Comparison of ENCODE assay signal across 9 cellular contexts in the genomic region with DNA sequence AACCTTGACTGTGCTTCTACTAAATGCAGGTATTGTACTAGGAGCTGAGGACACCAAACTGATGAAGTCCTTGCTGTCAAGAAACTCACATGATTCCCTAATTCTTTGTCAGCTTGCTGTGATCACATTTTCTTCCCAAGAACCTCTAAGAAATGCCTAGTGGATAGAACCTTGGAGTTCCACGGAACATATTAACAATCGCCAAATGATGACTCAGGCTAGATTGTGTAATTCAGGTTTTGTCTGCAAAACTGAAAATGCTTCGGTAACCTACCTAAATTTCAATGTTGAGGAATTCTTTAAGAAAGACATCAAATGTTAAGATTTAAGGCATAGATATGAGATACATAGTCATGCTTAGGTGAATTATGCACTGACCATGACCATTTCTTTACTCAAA. TPM values are rescaled to one million over a fixed set of nuclear protein-coding genes. Genes with fewer than 3 reads are reported as not detected.
A peak's percentile ranks its signal among the peaks of the same experiment; 100 is the strongest.
DNase-seq lines count a peak whose midpoint lies in the region; ATAC-seq and TF ChIP-seq lines count a peak whose summit lies in the region.
"Had no signal": no experiment of that assay in that cellular context is flagged by ENCODE, and none has a peak within 500 bp of the region (broad histone marks: within the 10 kb centered on the region; RNA-seq: fewer than 3 reads in every experiment).

No MANE protein-coding gene starts in this region.

- POLR2A ChIA-PET in CD8-positive, alpha-beta T cell (lab: Charles Lee) = interaction anchor here (3.9 kb wide), 1 partner anchor 9 kb away, joined by 46 read pairs; no protein-coding TSS in a partner anchor

- no peak for DNase-seq in CD4-positive, CD25-positive, alpha-beta regulatory T cell
- no peak for DNase-seq in MG63
- DNase-seq in cardiac fibroblast (ENCODE audit: low read depth in 2 of 2) = peak; percentile 73 to 91
- no peak for DNase-seq in osteoblast (ENCODE audit: insufficient read length, low spot score, missing footprints)
- DNase-seq in CD8-positive, alpha-beta T cell = no peak
- no peak for DNase-seq in HK-2 (ENCODE audit: unreplicated experiment)
- DNase-seq in left colon = no peak
- DNase-seq: activated CD4-positive, CD25-positive, alpha-beta regulatory T cell had no signal

- no peak overlapping the region for H3K27ac ChIP-seq in CD4-positive, CD25-positive, alpha-beta regulatory T cell (ENCODE audit: insufficient read depth, low read length, poor library complexity, severe bottlenecking)
- peak overlapping the region; percentile 89 for H3K27ac ChIP-seq in osteoblast (ENCODE audit: low read depth, low read length)
- no peak overlapping the region for H3K27ac ChIP-seq in CD8-positive, alpha-beta T cell (ENCODE audit: low read depth, low read length)

- H3K9me3 Mint-ChIP-seq in CD4-positive, CD25-positive, alpha-beta regulatory T cell = no peaks in the 10 kb centered on the region
- no peaks in the 10 kb centered on the region for H3K9me3 Mint-ChIP-seq in CD8-positive, alpha-beta T cell

- no peak overlapping the region for H2AFZ ChIP-seq in osteoblast (ENCODE audit: low read length)

- peak overlapping the region; percentile 83 for H3K4me2 ChIP-seq in osteoblast (ENCODE audit: insufficient read depth, low read length)

- H3K4me3 Mint-ChIP-seq in CD4-positive, CD25-positive, alpha-beta regulatory T cell = peak overlapping the region; percentile 5 to 100 (median 100)
- no peak overlapping the region for H3K4me3 Mint-ChIP-seq in CD8-positive, alpha-beta T cell

- intact Hi-C loops in CD8-positive, alpha-beta T cell (cut with DNase I, micrococcal nuclease) = loop anchor here (5.0 to 10.0 kb wide), 5 partner anchors 251 to 1349 kb away; a partner anchor contains a TSS
- intact Hi-C loops in left colon (cut with DNase I, micrococcal nuclease) = no loop called here

- H3K36me3 ChIP-seq in CD4-positive, CD25-positive, alpha-beta regulatory T cell (ENCODE audit: control insufficient read depth, insufficient read depth, low read length) = peaks cover 4% of the 10 kb centered on the region
- H3K36me3 ChIP-seq in MG63 (peaks cover 28% of the 10 kb centered on the region), osteoblast (ENCODE audit: insufficient read depth, low read length) (peaks cover 14% of the 10 kb centered on the region)
- no peaks in the 10 kb centered on the region for H3K36me3 ChIP-seq in CD8-positive, alpha-beta T cell (ENCODE audit: insufficient read depth, low read length)

- peak overlapping the region in 1 of 3 donors; percentile 94 for H3K27ac Mint-ChIP-seq in CD4-positive, CD25-positive, alpha-beta regulatory T cell
- H3K27ac Mint-ChIP-seq in CD8-positive, alpha-beta T cell = no peak overlapping the region

- H3K4me3 ChIP-seq in CD4-positive, CD25-positive, alpha-beta regulatory T cell (ENCODE audit: low read depth, low read length) = no peak overlapping the region
- H3K4me3 ChIP-seq in MG63 (peak overlapping the region; percentile 92; the same call in 1 of the 2 replicates), cardiac fibroblast (replicated peaks in 1 of 2; ENCODE audit: low read depth in 2 of 2, low read length in 2 of 2) (peak overlapping the region in 1 of 2 donors; percentile 9), osteoblast (ENCODE audit: insufficient read depth, low read length) (peak overlapping the region; percentile 47)
- H3K4me3 ChIP-seq in CD8-positive, alpha-beta T cell (ENCODE audit: low read depth, low read length) = no peak overlapping the region

- CTCF ChIA-PET in CD8-positive, alpha-beta T cell (lab: Charles Lee) = interaction anchor here (3.3 kb wide), 1 partner anchor 77 kb away, joined by 14 read pairs; no protein-coding TSS in a partner anchor

- peaks cover 1% of the 10 kb centered on the region for H3K36me3 Mint-ChIP-seq in CD4-positive, CD25-positive, alpha-beta regulatory T cell
- H3K36me3 Mint-ChIP-seq in CD8-positive, alpha-beta T cell = peaks cover 10% of the 10 kb centered on the region

- peaks cover 7% of the 10 kb centered on the region for H4K20me1 ChIP-seq in osteoblast (ENCODE audit: insufficient read depth, low read length)

- no peaks in the 10 kb centered on the region for H3K27me3 ChIP-seq in CD4-positive, CD25-positive, alpha-beta regulatory T cell (ENCODE audit: control insufficient read depth, insufficient read depth, low read length)
- H3K27me3 ChIP-seq in MG63 (no peaks in the 10 kb centered on the region), osteoblast (ENCODE audit: insufficient read depth, low read length) (no peaks in the 10 kb centered on the region)
- no peaks in the 10 kb centered on the region for H3K27me3 ChIP-seq in CD8-positive, alpha-beta T cell (ENCODE audit: insufficient read depth, low read length)

- no peaks in the 10 kb centered on the region for H3K9me3 ChIP-seq in CD4-positive, CD25-positive, alpha-beta regulatory T cell (ENCODE audit: control insufficient read depth in 2 of 2, low read length in 2 of 2)
- H3K9me3 ChIP-seq in MG63 = no peaks in the 10 kb centered on the region
- H3K9me3 ChIP-seq in osteoblast (ENCODE audit: low read depth, low read length) = no peaks in the 10 kb centered on the region
- no peaks in the 10 kb centered on the region for H3K9me3 ChIP-seq in CD8-positive, alpha-beta T cell (ENCODE audit: low read length)

- ATAC-seq in CD4-positive, CD25-positive, alpha-beta regulatory T cell (ENCODE audit: low read depth in 2 of 2) = no peak
- ATAC-seq in CD8-positive, alpha-beta T cell = no peak
- ATAC-seq in left colon (no peak), HG03280 (IDR thresholded peaks at IDR 0.05; ENCODE audit: unreplicated experiment) (no peak)

- H3K4me1 Mint-ChIP-seq in CD4-positive, CD25-positive, alpha-beta regulatory T cell = peaks cover 7 to 37% (median 27%) of the 10 kb centered on the region in 4 donors
- H3K4me1 Mint-ChIP-seq in CD8-positive, alpha-beta T cell (ENCODE audit: low read depth) = peaks cover 25% of the 10 kb centered on the region

- no peak for TF ChIP-seq CTCF in cardiac fibroblast (IDR thresholded peaks at IDR 0.05; ENCODE audit: low read depth, low read length)
- TF ChIP-seq CTCF in osteoblast (IDR thresholded peaks at IDR 0.05; ENCODE audit: extremely low read depth, low read depth, low read length) = no peak
- TF ChIP-seq CTCF in CD8-positive, alpha-beta T cell (IDR thresholded peaks at IDR 0.05) = no peak

- peaks cover 23% of the 10 kb centered on the region for H3K79me2 ChIP-seq in osteoblast (ENCODE audit: insufficient read depth, low read length)

- peaks cover 23% of the 10 kb centered on the region for H3K4me1 ChIP-seq in CD4-positive, CD25-positive, alpha-beta regulatory T cell (ENCODE audit: control insufficient read depth, insufficient read depth, low read length, poor library complexity, severe bottlenecking)
- peaks cover 41% of the 10 kb centered on the region for H3K4me1 ChIP-seq in osteoblast (ENCODE audit: insufficient read depth, low read length)
- peaks cover 16% of the 10 kb centered on the region for H3K4me1 ChIP-seq in CD8-positive, alpha-beta T cell (ENCODE audit: insufficient read depth, low read length)

- H3K27me3 Mint-ChIP-seq in CD4-positive, CD25-positive, alpha-beta regulatory T cell = peaks cover 13% of the 10 kb centered on the region
- H3K27me3 Mint-ChIP-seq in CD8-positive, alpha-beta T cell (ENCODE audit: low read depth) = no peaks in the 10 kb centered on the region

RNA-seq across cellular contexts. Expression of a gene that starts 1.7 kb away (rescaled TPM):
- 98.8 TPM for total RNA-seq in CD4-positive, CD25-positive, alpha-beta regulatory T cell
- 10 to 100 TPM; 24.0 to 45.2 (median 29.8) TPM for polyA plus RNA-seq in CD4-positive, CD25-positive, alpha-beta regulatory T cell
- total RNA-seq in MG63 (2014; rRNA removed; shearing (Covaris generic); ENCODE audit: low replicate concordance) = 16.5 and 20.5 TPM in 2 replicates
- 48.0 and 48.9 TPM in 2 replicates for total RNA-seq in osteoblast
- 100 to 1,000 TPM; 194 to 196 TPM for total RNA-seq in CD8-positive, alpha-beta T cell
- 10 to 100 TPM; 43.4 to 49.7 TPM for total RNA-seq in left colon

Comparison
In these comparisons a context has a peak if more than half of its experiments do, and no peak if none do; other contexts are left out.
1. DNase-seq: peak in cardiac fibroblast (2 of 2); none in CD4-positive, CD25-positive, alpha-beta regulatory T cell (0 of 3), MG63 (single experiment), osteoblast (single experiment), CD8-positive, alpha-beta T cell (0 of 7), HK-2 (single experiment) and left colon (0 of 2).
2. H3K4me3 ChIP-seq: peak in MG63 (single experiment) and osteoblast (single experiment); none in CD4-positive, CD25-positive, alpha-beta regulatory T cell (single experiment) and CD8-positive, alpha-beta T cell (single experiment).
3. intact Hi-C loops: an anchor here in CD8-positive, alpha-beta T cell (5.0 to 10.0 kb wide); none called in left colon.